ENCODE assay signal across 24 cellular contexts in the genomic region with DNA sequence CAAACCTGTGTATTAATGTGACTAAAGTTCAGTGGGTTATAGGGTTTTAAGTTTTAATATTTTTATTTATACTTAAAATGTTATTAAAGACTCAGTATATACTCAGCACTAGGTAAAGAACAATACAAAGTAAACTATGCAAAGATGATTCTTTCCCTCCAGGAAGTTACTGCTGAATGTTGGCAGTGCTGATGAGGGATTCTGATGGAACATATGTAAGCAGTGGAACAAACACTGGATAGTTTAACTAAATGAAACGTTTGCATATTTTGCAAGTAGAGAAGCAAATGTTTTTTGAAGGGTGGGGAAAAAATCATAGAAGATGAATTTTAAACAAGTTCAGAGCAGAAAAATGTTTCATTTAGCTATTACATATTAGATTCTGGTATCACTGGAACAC.
"Had no signal": no experiment of that assay in that cellular context is flagged by ENCODE, and none has a peak within 500 bp of the region (broad histone marks: within the 10 kb centered on the region; RNA-seq: fewer than 3 reads in every experiment).

No MANE protein-coding gene starts in this region.

- DNase-seq: activated CD4-positive, alpha-beta T cell treated with anti-CD3 and anti-CD28 coated beads for 4 hours; activated CD4-positive, alpha-beta T cell treated with anti-CD3 and anti-CD28 coated beads, Interleukin-2, amount 50 U/mL, for 4 hours; activated CD4-positive, CD25-positive, alpha-beta regulatory T cell; activated CD8-positive, alpha-beta memory T cell treated with anti-CD3 and anti-CD28 coated beads for 24 hours; activated effector memory CD4-positive, alpha-beta T cell treated with Interleukin-2 at 50 U/mL for 16 hours; activated naive CD4-positive, alpha-beta T cell treated with Interleukin-2 at 50 U/mL for 16 hours; adrenal gland; aorta; cortex of kidney; endodermal cell; foreskin melanocyte; heart right ventricle; naive thymus-derived CD4-positive, alpha-beta T cell; pancreas; retina; small intestine; stimulated activated CD4-positive, alpha-beta T cell treated with anti-CD3 and anti-CD28 coated beads, Interleukin-4, amount 100 ng/mL, for 24 hours; uterus had no signal

- H3K4me3 ChIP-seq: adrenal gland, cardiac muscle cell, heart right ventricle, pancreas, prostate gland, thoracic aorta, uterus had no signal

- H3K4me1 ChIP-seq: adrenal gland, heart right ventricle, pancreas, prostate gland, uterus had no signal

- H3K27ac ChIP-seq: adrenal gland, cardiac muscle cell, heart right ventricle, pancreas, prostate gland, thoracic aorta, uterus had no signal

- H3K9me3 ChIP-seq: adrenal gland, heart right ventricle, pancreas, prostate gland, thoracic aorta, uterus had no signal

- H3K27me3 ChIP-seq: adrenal gland, cardiac muscle cell, heart right ventricle, pancreas, uterus had no signal

- ATAC-seq: esophagus mucosa; heart right ventricle; naive thymus-derived CD4-positive, alpha-beta T cell; pancreas; sciatic nerve; stimulated activated effector memory CD8-positive, alpha-beta T cell treated with anti-CD3 and anti-CD28 coated beads, Interleukin-12 subunit alpha, Interleukin-12 subunit beta, amount 100 ng/mL, for 72 hours had no signal

- H3K36me3 ChIP-seq: adrenal gland, cardiac muscle cell, heart right ventricle, pancreas, prostate gland, thoracic aorta, uterus had no signal
